In genomic region chr17:80785477-80786178, GRCh38 we compare ENCODE assay signal across 12 cellular contexts.
DNase-seq lines count a peak whose midpoint lies in the region; TF ChIP-seq lines count a peak whose summit lies in the region.
"Had no signal": no experiment of that assay in that cellular context is flagged by ENCODE, and none has a peak within 500 bp of the region (broad histone marks: within the 10 kb centered on the region; RNA-seq: fewer than 3 reads in every experiment).

No MANE protein-coding gene starts in this region.

- 51 to 61% methylated on average over 16 to 19 of the region's 19 CpGs for WGBS in thyroid gland, 2 donors

- no peak overlapping the region for H3K4me3 ChIP-seq in thyroid gland (replicated peaks in 1 of 3)
- H3K4me3 ChIP-seq: heart left ventricle, smooth muscle cell had no signal

- peaks cover 6 to 29% of the 10 kb centered on the region in 2 donors for H3K4me1 ChIP-seq in thyroid gland

- H3K27me3 Mint-ChIP-seq in activated naive CD4-positive, alpha-beta T cell treated with anti-CD3 and anti-CD28 coated beads for 36 hours (ENCODE audit: low read depth) = no peaks in the 10 kb centered on the region

- peak overlapping the region; percentile 4 to 70 (median 53) for H3K27ac ChIP-seq in thyroid gland
- H3K27ac ChIP-seq: heart left ventricle had no signal

- peak overlapping the region; percentile 92 for H3K27ac Mint-ChIP-seq in activated naive CD4-positive, alpha-beta T cell treated with anti-CD3 and anti-CD28 coated beads for 36 hours
- H3K27ac Mint-ChIP-seq: mesothelial cell of epicardium had no signal

- H3K4me3 Mint-ChIP-seq in activated naive CD4-positive, alpha-beta T cell treated with anti-CD3 and anti-CD28 coated beads for 36 hours = peak overlapping the region; percentile 48
- H3K4me3 Mint-ChIP-seq: mesothelial cell of epicardium had no signal

- H3K36me3 Mint-ChIP-seq in activated naive CD4-positive, alpha-beta T cell treated with anti-CD3 and anti-CD28 coated beads for 36 hours (ENCODE audit: low read depth) = peaks cover 14% of the 10 kb centered on the region

- no peaks in the 10 kb centered on the region for H3K9me3 ChIP-seq in thyroid gland
- H3K9me3 ChIP-seq: heart left ventricle had no signal

- DNase-seq in activated naive CD4-positive, alpha-beta T cell treated with Interleukin-2 at 50 U/mL for 16 hours = peak; percentile 47
- DNase-seq in activated naive CD4-positive, alpha-beta T cell (lab: John Stamatoyannopoulos, UW) = no peak
- DNase-seq in activated naive CD4-positive, alpha-beta T cell treated with anti-CD3 and anti-CD28 coated beads for 36 hours = peak; percentile 81
- DNase-seq in myocyte (ENCODE audit: low read depth) (peak; percentile 66), thyroid gland (peak; percentile 90 to 93), ACHN (no peak), NCI-H2171 treated with DMSO at 0.1 percent for 48 hours (lab: John Stamatoyannopoulos, UW) (no peak), cerebellar nuclear complex (lab: John Stamatoyannopoulos, UW) (no peak)
- DNase-seq: effector CD4-positive, alpha-beta T cell; heart left ventricle had no signal

- H3K4me1 Mint-ChIP-seq in activated naive CD4-positive, alpha-beta T cell treated with anti-CD3 and anti-CD28 coated beads for 36 hours (ENCODE audit: low read depth) = peaks cover 94% of the 10 kb centered on the region

- CTCF ChIA-PET in activated naive CD4-positive, alpha-beta T cell treated with anti-CD3 and anti-CD28 coated beads for 36 hours (lab: Charles Lee) = interaction anchor here (1.2 to 1.4 kb wide), 2 partner anchors 11 to 20 kb away, joined by 4 to 7 read pairs; no protein-coding TSS in a partner anchor

- no peak for TF ChIP-seq CTCF in thyroid gland (IDR thresholded peaks at IDR 0.05)

- H3K9me3 Mint-ChIP-seq in activated naive CD4-positive, alpha-beta T cell treated with anti-CD3 and anti-CD28 coated beads for 36 hours = peaks cover 2% of the 10 kb centered on the region

- no peaks in the 10 kb centered on the region for H3K36me3 ChIP-seq in thyroid gland
- H3K36me3 ChIP-seq: heart left ventricle had no signal

- H3K27me3 ChIP-seq in thyroid gland = no peaks in the 10 kb centered on the region
- H3K27me3 ChIP-seq: heart left ventricle had no signal

- no peak for TF ChIP-seq POLR2A in thyroid gland (IDR thresholded peaks at IDR 0.05)

- intact Hi-C loops in activated naive CD4-positive, alpha-beta T cell treated with anti-CD3 and anti-CD28 coated beads for 36 hours (cut with micrococcal nuclease) = loop anchor here (5.0 to 10.0 kb wide), 2 partner anchors 311 to 528 kb away; partner anchors contain the start of gene NPTX1
- intact Hi-C loops in thyroid gland (cut with DNase I) = no loop called here

- in situ Hi-C loops in ACHN (cut with HindIII; ENCODE audit: low pct_ligation_motif_present, low pct_unique_long_range_greater_than_20kb, low sequenced_read_pairs) = no loop called here

Comparison
In these comparisons a context has a peak if more than half of its experiments do, and no peak if none do; other contexts are left out.
1. DNase-seq: peak in activated naive CD4-positive, alpha-beta T cell treated with Interleukin-2 at 50 U/mL for 16 hours (single experiment), activated naive CD4-positive, alpha-beta T cell treated with anti-CD3 and anti-CD28 coated beads for 36 hours (single experiment), myocyte (single experiment) and thyroid gland (2 of 2); none in activated naive CD4-positive, alpha-beta T cell (0 of 4), ACHN (single experiment), NCI-H2171 treated with DMSO at 0.1 percent for 48 hours (single experiment) and cerebellar nuclear complex (0 of 2).